In genomic region chrX:72125331-72126047, GRCh38 we compare ENCODE assay signal across 13 cellular contexts. TPM values are rescaled to one million over a fixed set of nuclear protein-coding genes. Genes with fewer than 3 reads are reported as not detected.
A peak's percentile ranks its signal among the peaks of the same experiment; 100 is the strongest.
DNase-seq lines count a peak whose midpoint lies in the region; ATAC-seq and TF ChIP-seq lines count a peak whose summit lies in the region.
"Had no signal": no experiment of that assay in that cellular context is flagged by ENCODE, and none has a peak within 500 bp of the region (broad histone marks: within the 10 kb centered on the region; RNA-seq: fewer than 3 reads in every experiment).

No MANE protein-coding gene starts in this region.

- H3K27me3 ChIP-seq in heart left ventricle, result peaks cover 0 to 26% (median 0%) of the 10 kb centered on the region in 9 donors
- no peaks in the 10 kb centered on the region for H3K27me3 ChIP-seq in upper lobe of right lung

- H3K4me3 Mint-ChIP-seq in central memory CD8-positive, alpha-beta T cell, result peak overlapping the region; percentile 48
- no peak overlapping the region for H3K4me3 Mint-ChIP-seq in activated CD8-positive, alpha-beta T cell treated with anti-CD3 and anti-CD28 coated beads, Interleukin-2, amount 10 ng/mL, durations not matched to agents 7 days and 5 days
- H3K4me3 Mint-ChIP-seq: activated naive CD8-positive, alpha-beta T cell treated with anti-CD3 and anti-CD28 coated beads, Interleukin-2, amount 10 ng/mL, durations not matched to agents 7 days and 5 days had no signal

- DNase-seq in heart left ventricle, result no peak
- DNase-seq in Right ventricle myocardium inferior (ENCODE audit: missing footprints), result no peak
- no peak for DNase-seq in central memory CD8-positive, alpha-beta T cell (ENCODE audit: low spot score in 2 of 2)
- peak; percentile 59 for DNase-seq in mesenteric fat pad (ENCODE audit: low spot score)
- DNase-seq in upper lobe of right lung, result no peak
- DNase-seq in activated CD8-positive, alpha-beta T cell treated with anti-CD3 and anti-CD28 coated beads, Interleukin-2, amount 10 ng/mL, durations not matched to agents 7 days and 5 days, result no peak
- DNase-seq in NAMALWA (ENCODE audit: low spot score), result no peak
- DNase-seq: activated naive CD8-positive, alpha-beta T cell treated with anti-CD3 and anti-CD28 coated beads, Interleukin-2, amount 10 ng/mL, durations not matched to agents 7 days and 5 days; MV-4-11; T-helper 2 cell had no signal

- 30 to 42% (median 36%) methylated on average over 6 of the region's 6 CpGs for WGBS in heart left ventricle, 4 donors

- ATAC-seq in heart left ventricle (no peak), Right ventricle myocardium inferior (no peak), upper lobe of right lung (no peak), GM18505 (IDR thresholded peaks at IDR 0.05; ENCODE audit: unreplicated experiment) (no peak)
- no peak for ATAC-seq in central memory CD8-positive, alpha-beta T cell (replicated peaks; ENCODE audit: extremely low read depth, poor library complexity, severe bottlenecking)
- no peak for ATAC-seq in activated CD8-positive, alpha-beta T cell treated with anti-CD3 and anti-CD28 coated beads, Interleukin-2, amount 10 ng/mL, durations not matched to agents 7 days and 5 days

- H3K27ac ChIP-seq in heart left ventricle (peak overlapping the region in 10 of 12 donors; percentile 18 to 80 (median 53)), upper lobe of right lung (peak overlapping the region; percentile 24)

- H3K4me3 ChIP-seq in heart left ventricle (no peak overlapping the region), upper lobe of right lung (no peak overlapping the region)
- H3K4me3 ChIP-seq: dorsolateral prefrontal cortex, skin epidermis had no signal

- H3K27me3 Mint-ChIP-seq in central memory CD8-positive, alpha-beta T cell, result no peaks in the 10 kb centered on the region
- H3K27me3 Mint-ChIP-seq in activated CD8-positive, alpha-beta T cell treated with anti-CD3 and anti-CD28 coated beads, Interleukin-2, amount 10 ng/mL, durations not matched to agents 7 days and 5 days (ENCODE audit: low read depth), result peaks cover 35% of the 10 kb centered on the region

- peaks cover 50% of the 10 kb centered on the region for H3K4me1 Mint-ChIP-seq in central memory CD8-positive, alpha-beta T cell
- H3K4me1 Mint-ChIP-seq in activated CD8-positive, alpha-beta T cell treated with anti-CD3 and anti-CD28 coated beads, Interleukin-2, amount 10 ng/mL, durations not matched to agents 7 days and 5 days (ENCODE audit: low read depth), result peaks cover 42% of the 10 kb centered on the region

- POLR2A ChIA-PET in activated CD8-positive, alpha-beta T cell treated with anti-CD3 and anti-CD28 coated beads, Interleukin-2, amount 10 ng/mL, durations not matched to agents 7 days and 5 days (lab: Charles Lee), result no interaction called here

- TF ChIP-seq CTCF in heart left ventricle (IDR thresholded peaks at IDR 0.05), result no peak
- no peak for TF ChIP-seq CTCF in upper lobe of right lung (IDR thresholded peaks at IDR 0.05)

- H3K27ac Mint-ChIP-seq in central memory CD8-positive, alpha-beta T cell (ENCODE audit: low read depth), result peak overlapping the region; percentile 78
- no peak overlapping the region for H3K27ac Mint-ChIP-seq in activated CD8-positive, alpha-beta T cell treated with anti-CD3 and anti-CD28 coated beads, Interleukin-2, amount 10 ng/mL, durations not matched to agents 7 days and 5 days
- H3K27ac Mint-ChIP-seq: activated naive CD8-positive, alpha-beta T cell treated with anti-CD3 and anti-CD28 coated beads, Interleukin-2, amount 10 ng/mL, durations not matched to agents 7 days and 5 days had no signal

- no peaks in the 10 kb centered on the region for H3K9me3 Mint-ChIP-seq in central memory CD8-positive, alpha-beta T cell
- H3K9me3 Mint-ChIP-seq in activated CD8-positive, alpha-beta T cell treated with anti-CD3 and anti-CD28 coated beads, Interleukin-2, amount 10 ng/mL, durations not matched to agents 7 days and 5 days (ENCODE audit: insufficient read depth), result no peaks in the 10 kb centered on the region
- H3K9me3 Mint-ChIP-seq: activated naive CD8-positive, alpha-beta T cell treated with anti-CD3 and anti-CD28 coated beads, Interleukin-2, amount 10 ng/mL, durations not matched to agents 7 days and 5 days had no signal

- CTCF ChIA-PET in activated CD8-positive, alpha-beta T cell treated with anti-CD3 and anti-CD28 coated beads, Interleukin-2, amount 10 ng/mL, durations not matched to agents 7 days and 5 days (lab: Charles Lee), result interaction anchor here (1.0 to 9.4 kb wide), 9 partner anchors 20 to 266 kb away, joined by 3 to 118 read pairs (median 4); no protein-coding TSS in a partner anchor

- intact Hi-C loops in heart left ventricle (cut with DNase I), result loop anchor here in 9 of 10 donors (1.0 to 10.0 kb wide), 10 partner anchors 43 to 213 kb away; partner anchors contain the start of gene NHSL2 (in 2 of the 9)
- intact Hi-C loops in Right ventricle myocardium inferior (cut with DNase I), result loop anchor here (1.0 to 10.0 kb wide), 3 partner anchors 107 to 211 kb away; partner anchors contain the start of gene NHSL2
- intact Hi-C loops in upper lobe of right lung (cut with DNase I), result no loop called here

- H3K36me3 ChIP-seq in heart left ventricle (no peaks in the 10 kb centered on the region), upper lobe of right lung (no peaks in the 10 kb centered on the region)

- no peaks in the 10 kb centered on the region for H3K9me3 ChIP-seq in heart left ventricle
- H3K9me3 ChIP-seq in upper lobe of right lung, result no peaks in the 10 kb centered on the region

- H3K4me1 ChIP-seq in heart left ventricle (peaks cover 0 to 91% (median 34%) of the 10 kb centered on the region in 12 donors), upper lobe of right lung (peaks cover 42% of the 10 kb centered on the region)

- no peak for TF ChIP-seq POLR2A in heart left ventricle (IDR thresholded peaks at IDR 0.05)
- TF ChIP-seq POLR2A in GM18505 (IDR thresholded peaks at IDR 0.05; ENCODE audit: borderline replicate concordance, extremely low read depth, insufficient read depth, insufficient read length), result no peak

- H3K36me3 Mint-ChIP-seq in central memory CD8-positive, alpha-beta T cell (ENCODE audit: insufficient read depth), result peaks cover 3% of the 10 kb centered on the region
- H3K36me3 Mint-ChIP-seq in activated CD8-positive, alpha-beta T cell treated with anti-CD3 and anti-CD28 coated beads, Interleukin-2, amount 10 ng/mL, durations not matched to agents 7 days and 5 days (ENCODE audit: low read depth), result no peaks in the 10 kb centered on the region
- H3K36me3 Mint-ChIP-seq: activated naive CD8-positive, alpha-beta T cell treated with anti-CD3 and anti-CD28 coated beads, Interleukin-2, amount 10 ng/mL, durations not matched to agents 7 days and 5 days had no signal

RNA-seq across cellular contexts. Expression of gene RTL5, which starts 6.2 kb away (rescaled TPM):
- total RNA-seq in heart left ventricle (1 to 10 TPM; 1.2 to 6.0 (median 2.7) TPM), Right ventricle myocardium inferior (2.4 TPM), mesenteric fat pad (7.5 TPM), upper lobe of right lung (9.2 TPM)
- polyA plus RNA-seq in heart left ventricle, result 1 to 10 TPM; 1.5 to 1.6 TPM
- total RNA-seq in activated CD8-positive, alpha-beta T cell treated with anti-CD3 and anti-CD28 coated beads, Interleukin-2, amount 10 ng/mL, durations not matched to agents 7 days and 5 days, result under 1 TPM; 0.05 to 0.08 TPM

RNA-seq across cellular contexts. Expression of gene PIN4, which starts 56.1 kb away (rescaled TPM):
- total RNA-seq in heart left ventricle (10 to 100 TPM in 5 of 9 donors, 1 to 10 TPM in 4; 8.4 to 13.1 (median 10.0) TPM), Right ventricle myocardium inferior (12.0 TPM), mesenteric fat pad (6.8 TPM), upper lobe of right lung (8.8 TPM)
- polyA plus RNA-seq in heart left ventricle, result 10 to 100 TPM; 16.5 to 41.5 TPM
- total RNA-seq in activated CD8-positive, alpha-beta T cell treated with anti-CD3 and anti-CD28 coated beads, Interleukin-2, amount 10 ng/mL, durations not matched to agents 7 days and 5 days, result 1 to 10 TPM; 6.9 to 7.0 TPM
